Comparison of ENCODE assay signal across 30 cellular contexts in the genomic region with DNA sequence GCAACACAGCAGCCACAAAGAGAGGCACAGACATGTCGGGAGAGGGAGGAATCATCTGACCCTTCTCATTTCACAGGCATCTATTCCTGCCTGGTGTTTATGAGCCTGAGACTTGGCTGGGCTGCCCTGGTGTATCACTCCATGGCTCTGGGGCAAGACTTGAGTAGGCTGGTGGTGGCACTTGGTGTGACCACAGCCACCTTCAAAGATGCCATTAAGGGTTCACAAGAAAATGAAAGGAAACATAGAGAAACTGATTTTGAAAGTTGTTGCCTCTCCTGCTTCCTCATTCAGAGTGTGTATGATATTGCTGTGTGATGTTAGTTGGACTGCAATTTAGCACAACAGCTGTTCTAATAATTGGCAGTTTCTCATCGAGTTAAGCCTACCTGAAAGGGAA.
"Had no signal": no experiment of that assay in that cellular context is flagged by ENCODE, and none has a peak within 500 bp of the region (broad histone marks: within the 10 kb centered on the region; RNA-seq: fewer than 3 reads in every experiment).

No MANE protein-coding gene starts in this region.

- H3K36me3 ChIP-seq: MG63, SJCRH30 had no signal

- H3K4me3 ChIP-seq: MG63, PC-9, SJCRH30, SK-N-MC had no signal

- ATAC-seq: Panc1, Right ventricle myocardium inferior, SK-N-SH treated with all-trans-retinoic acid at 6 μM for 48 hours, T-cell had no signal

- FAIRE-seq: RCC 7860 had no signal

- H3K27ac ChIP-seq: PC-9, RWPE1, SJCRH30, SK-N-MC had no signal

- H3K4me1 ChIP-seq: SJCRH30 had no signal

- H3K27me3 ChIP-seq: SJCRH30 had no signal

- H2AFZ ChIP-seq: PC-9 had no signal

- H3K9me3 ChIP-seq: MG63, SJCRH30 had no signal

- DNase-seq: Kasumi-1, MG63, NCI-H1092, NCI-H1105, NCI-H1417 treated with DMSO at 0.1 percent for 48 hours, NCI-H1436 treated with DMSO at 0.1 percent for 48 hours, NCI-H1694 treated with DMSO at 0.1 percent for 48 hours, NCI-H187 treated with DMSO at 0.1 percent for 48 hours, NCI-H2029, NCI-H2081, NCI-H2171 treated with DMSO at 0.1 percent for 48 hours, NCI-H2227 treated with DMSO at 0.1 percent for 48 hours, NCI-H345, NCI-H446, NCI-H510A, NCI-H524, NCI-H526, NCI-H69, NCI-H748 treated with DMSO at 0.1 percent for 48 hours, NCI-H82, PC-9, SHP77, SJCRH30, T-cell had no signal

- H3K4me2 ChIP-seq: PC-9 had no signal
